21 cellular contexts compared by ENCODE assay signal in genomic region chr3:157199841-157200240, GRCh38. TPM values are rescaled to one million over a fixed set of nuclear protein-coding genes. Genes with fewer than 3 reads are reported as not detected.
DNase-seq lines count a peak whose midpoint lies in the region; ATAC-seq and TF ChIP-seq lines count a peak whose summit lies in the region.
"Had no signal": no experiment of that assay in that cellular context is flagged by ENCODE, and none has a peak within 500 bp of the region (broad histone marks: within the 10 kb centered on the region; RNA-seq: fewer than 3 reads in every experiment).

No MANE protein-coding gene starts in this region.

- TF ChIP-seq CTCF in HEK293 (tag by site-specific recombination; IDR thresholded peaks at IDR 0.05) (no peak), fibroblast of pulmonary artery (IDR thresholded peaks at IDR 0.05; ENCODE audit: low read length, missing control alignments) (no peak), psoas muscle (IDR thresholded peaks at IDR 0.05) (no peak)

- DNase-seq in adipocyte (ENCODE audit: low read depth) (no peak), fibroblast of pulmonary artery (ENCODE audit: low read depth) (peak; percentile 28), stromal cell of bone marrow (ENCODE audit: low read depth) (peak; percentile 70), iPS-NIHi7 (ENCODE audit: extremely low spot score) (no peak), psoas muscle (no peak), caudate nucleus (lab: John Stamatoyannopoulos, UW) (no peak)
- DNase-seq: Caco-2; CD8-positive, alpha-beta T cell; Kasumi-1; NCI-H1105 treated with DMSO at 0.1 percent for 48 hours; NCI-H2081; NCI-H2227 treated with DMSO at 0.1 percent for 48 hours; NCI-H510A; PC-9; Right ventricle myocardium superior; RPMI8226 had no signal

- H3K27ac ChIP-seq in HEK293 (ENCODE audit: extremely low read depth, low read depth, low read length) = no peak overlapping the region
- no peak overlapping the region for H3K27ac ChIP-seq in psoas muscle
- no peak overlapping the region for H3K27ac ChIP-seq in caudate nucleus (ENCODE audit: low read depth, low read length)
- H3K27ac ChIP-seq: C4-2B, PC-9, SJSA1 had no signal

- no peaks in the 10 kb centered on the region for H3K9me3 ChIP-seq in HEK293 (ENCODE audit: control insufficient read depth, insufficient read depth, low read depth, low read length)
- no peaks in the 10 kb centered on the region for H3K9me3 ChIP-seq in adipocyte (ENCODE audit: control insufficient read depth, low read length)
- no peaks in the 10 kb centered on the region for H3K9me3 ChIP-seq in psoas muscle
- H3K9me3 ChIP-seq: Caco-2, SJSA1 had no signal

- H3K36me3 ChIP-seq in HEK293 (ENCODE audit: control insufficient read depth in 2 of 2, insufficient read depth in 1 of 2, low read length in 2 of 2) (no peaks in the 10 kb centered on the region), adipocyte (ENCODE audit: control insufficient read depth, insufficient read depth, low read length, severe bottlenecking) (no peaks in the 10 kb centered on the region), psoas muscle (ENCODE audit: insufficient read depth in 1 of 2, low read depth in 1 of 2) (no peaks in the 10 kb centered on the region)
- H3K36me3 ChIP-seq: SJSA1 had no signal

- intact Hi-C loops in psoas muscle (cut with DNase I) = loop anchor here in 1 of 2 donors (10.0 kb wide), 1 partner anchor 295 kb away; no protein-coding TSS in a partner anchor

- CTCF ChIA-PET in HEK293 (lab: Yijun Ruan, JAX) = interaction anchor here (0.5 kb wide), 1 partner anchor 1161 kb away, joined by 5 read pairs; no protein-coding TSS in a partner anchor

- no peak for ATAC-seq in psoas muscle
- ATAC-seq: CD8-positive, alpha-beta T cell; HepG2; K562 had no signal

- no peaks in the 10 kb centered on the region for H3K27me3 ChIP-seq in adipocyte (replicated peaks; ENCODE audit: control insufficient read depth, insufficient read depth, low read length)
- H3K27me3 ChIP-seq in psoas muscle (ENCODE audit: insufficient read depth in 3 of 3, low read length in 2 of 3) = no peaks in the 10 kb centered on the region
- H3K27me3 ChIP-seq: SJSA1 had no signal

- 38 to 50% (median 48%) methylated on average over 3 of the region's 3 CpGs for WGBS in psoas muscle, 3 donors

- no peaks in the 10 kb centered on the region for H3K4me1 ChIP-seq in HEK293 (ENCODE audit: control insufficient read depth, insufficient read depth, low read length)
- peaks cover 25% of the 10 kb centered on the region for H3K4me1 ChIP-seq in adipocyte (ENCODE audit: control insufficient read depth, insufficient read depth, low read length)
- H3K4me1 ChIP-seq in psoas muscle = no peaks in the 10 kb centered on the region
- H3K4me1 ChIP-seq: Caco-2, SJSA1 had no signal

- H3K9ac ChIP-seq in adipocyte (ENCODE audit: low read length) = peak overlapping the region; percentile 77

- POLR2A ChIA-PET in HEK293 (lab: Yijun Ruan, JAX) = no interaction called here

- H3K4me3 ChIP-seq in HEK293 (ENCODE audit: low read depth, low read length) (no peak overlapping the region), adipocyte (ENCODE audit: low read length) (no peak overlapping the region), fibroblast of pulmonary artery (replicated peaks; ENCODE audit: low read depth, low read length) (no peak overlapping the region), psoas muscle (no peak overlapping the region)
- H3K4me3 ChIP-seq: K562, PC-9, SJSA1 had no signal

TF ChIP-seq in HEK293, 187 proteins besides CTCF, POLR2A, EP300 and RAD21:
- no peak for TF ChIP-seq ZNF121 (tag by site-specific recombination; IDR thresholded peaks at IDR 0.05)
- no peak for TF ChIP-seq KLF16 (tag by site-specific recombination; IDR thresholded peaks at IDR 0.05)
- TF ChIP-seq PRDM1 (tag by site-specific recombination; IDR thresholded peaks at IDR 0.05) = peak; percentile 82
- TF ChIP-seq ZNF148 (tag by site-specific recombination; IDR thresholded peaks at IDR 0.05; ENCODE audit: borderline replicate concordance) = no peak
- TF ChIP-seq, protein P1, sequence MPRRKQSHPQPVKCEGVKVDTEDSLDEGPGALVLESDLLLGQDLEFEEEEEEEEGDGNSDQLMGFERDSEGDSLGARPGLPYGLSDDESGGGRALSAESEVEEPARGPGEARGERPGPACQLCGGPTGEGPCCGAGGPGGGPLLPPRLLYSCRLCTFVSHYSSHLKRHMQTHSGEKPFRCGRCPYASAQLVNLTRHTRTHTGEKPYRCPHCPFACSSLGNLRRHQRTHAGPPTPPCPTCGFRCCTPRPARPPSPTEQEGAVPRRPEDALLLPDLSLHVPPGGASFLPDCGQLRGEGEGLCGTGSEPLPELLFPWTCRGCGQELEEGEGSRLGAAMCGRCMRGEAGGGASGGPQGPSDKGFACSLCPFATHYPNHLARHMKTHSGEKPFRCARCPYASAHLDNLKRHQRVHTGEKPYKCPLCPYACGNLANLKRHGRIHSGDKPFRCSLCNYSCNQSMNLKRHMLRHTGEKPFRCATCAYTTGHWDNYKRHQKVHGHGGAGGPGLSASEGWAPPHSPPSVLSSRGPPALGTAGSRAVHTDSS (tag by site-specific recombination; IDR thresholded peaks at IDR 0.05) = no peak
- no peak for TF ChIP-seq SP3 (tag by site-specific recombination; IDR thresholded peaks at IDR 0.05)

RNA-seq across cellular contexts. Expression of gene CCNL1, which starts 39.9 kb away (rescaled TPM):
- 10 to 100 TPM; 21.8 to 55.5 (median 42.9) TPM for total RNA-seq in psoas muscle
- 10 to 100 TPM; 27.4 to 34.5 (median 29.2) TPM for polyA plus RNA-seq in psoas muscle

Comparison
In these comparisons a context has a peak if more than half of its experiments do, and no peak if none do; other contexts are left out.
1. DNase-seq: peak in fibroblast of pulmonary artery (single experiment) and stromal cell of bone marrow (single experiment); none in adipocyte (single experiment), iPS-NIHi7 (single experiment), psoas muscle (0 of 2) and caudate nucleus (0 of 61).